9 cellular contexts compared by ENCODE assay signal in the genomic region with DNA sequence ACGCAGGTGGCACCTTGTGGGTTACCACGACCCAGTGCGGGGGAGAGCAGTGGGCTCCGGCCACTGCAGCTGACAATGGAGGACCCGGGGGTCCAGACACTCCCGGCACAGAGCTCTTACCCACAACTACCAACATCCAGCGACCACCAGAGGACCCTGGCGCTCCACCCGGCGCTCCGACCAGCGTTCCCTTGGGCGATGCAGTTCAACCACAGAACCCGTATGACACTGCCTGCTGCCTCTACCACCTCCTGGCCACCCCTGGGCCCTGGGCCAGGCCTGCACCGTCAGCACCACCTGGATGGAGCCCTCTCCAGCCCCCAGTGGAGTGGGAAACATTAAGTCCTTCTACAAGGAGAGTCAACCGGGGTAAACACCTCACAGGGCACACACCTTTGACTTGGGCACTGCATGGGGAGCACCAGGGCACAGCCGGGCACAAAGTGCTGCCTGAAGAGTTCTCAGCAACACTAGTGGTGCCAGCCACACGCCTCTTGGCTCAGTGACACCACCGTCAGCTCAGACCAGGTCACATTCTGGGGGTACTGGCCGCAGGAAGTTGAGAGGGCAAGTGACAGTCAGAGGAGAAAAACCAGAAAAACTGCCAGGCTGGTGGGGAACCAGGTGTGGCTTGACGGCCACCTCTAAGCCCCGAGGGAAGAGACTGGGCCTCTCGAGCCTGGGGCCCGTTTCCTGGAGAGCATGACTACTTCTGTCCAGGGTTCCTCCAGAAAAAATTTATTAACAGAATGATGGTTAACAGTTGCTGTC. TPM values are rescaled to one million over a fixed set of nuclear protein-coding genes. Genes with fewer than 3 reads are reported as not detected.
DNase-seq lines count a peak whose midpoint lies in the region; ATAC-seq, FAIRE-seq and TF ChIP-seq lines count a peak whose summit lies in the region.
"Had no signal": no experiment of that assay in that cellular context is flagged by ENCODE, and none has a peak within 500 bp of the region (broad histone marks: within the 10 kb centered on the region; RNA-seq: fewer than 3 reads in every experiment).

No MANE protein-coding gene starts in this region.

- no peak for TF ChIP-seq POLR2A in GM12891 (IDR thresholded peaks at IDR 0.05; ENCODE audit: low read depth, low read length)
- no peak for TF ChIP-seq POLR2A in sigmoid colon (IDR thresholded peaks at IDR 0.05)

- intact Hi-C loops in Right ventricle myocardium inferior (cut with DNase I) (loop anchor here (5.0 kb wide), 1 partner anchor 39 kb away; no protein-coding TSS in a partner anchor), sigmoid colon (cut with DNase I) (no loop called here)

- ATAC-seq in Right ventricle myocardium inferior (no peak), GM19467 (IDR thresholded peaks at IDR 0.05; ENCODE audit: unreplicated experiment) (no peak), GM21447 (IDR thresholded peaks at IDR 0.05; ENCODE audit: unreplicated experiment) (no peak), HG03354 (IDR thresholded peaks at IDR 0.05; ENCODE audit: poor library complexity, severe bottlenecking, unreplicated experiment) (no peak)

- no peaks in the 10 kb centered on the region for H3K27me3 ChIP-seq in sigmoid colon

- H3K27ac ChIP-seq in VCaP (peak overlapping the region; percentile 97), sigmoid colon (peak overlapping the region; percentile 88 to 99 (median 98))

- 51 to 65% methylated on average over 24 of the region's 24 CpGs for WGBS in sigmoid colon, 2 donors

- peak overlapping the region in 3 of 4 donors; percentile 54 to 98 (median 94) for H3K4me3 ChIP-seq in sigmoid colon

- H3K36me3 ChIP-seq in sigmoid colon = peaks cover 0 to 9% (median 0%) of the 10 kb centered on the region in 4 donors

- peak; percentile 75 for FAIRE-seq in GM12891 (lab: Jason Lieb, UNC)
- FAIRE-seq: TTC549 had no signal

- DNase-seq in GM12891 (ENCODE audit: insufficient read length, low spot score) (peak; percentile 34), Right ventricle myocardium inferior (ENCODE audit: missing footprints) (peak; percentile 63), sigmoid colon (peak; percentile 64), AML-193 (lab: John Stamatoyannopoulos, UW) (no peak)

- no peak for TF ChIP-seq EP300 in sigmoid colon (IDR thresholded peaks at IDR 0.05)

- TF ChIP-seq CTCF in VCaP (conservative IDR thresholded peaks at IDR 0.05) = no peak
- TF ChIP-seq CTCF in sigmoid colon (IDR thresholded peaks at IDR 0.05) = no peak

- H3K9me3 ChIP-seq in sigmoid colon = no peaks in the 10 kb centered on the region

- peaks cover 0 to 82% (median 77%) of the 10 kb centered on the region in 4 donors for H3K4me1 ChIP-seq in sigmoid colon

TF ChIP-seq in GM12891, 5 proteins besides CTCF, POLR2A, EP300 and RAD21:
- no peak for TF ChIP-seq SPI1 (IDR thresholded peaks at IDR 0.05; ENCODE audit: low read depth, low read length)
- no peak for TF ChIP-seq POU2F2 (IDR thresholded peaks at IDR 0.05; ENCODE audit: low read depth, low read length)
TF ChIP-seq in GM12891: peak in this region for 0.

RNA-seq across cellular contexts. Expression of gene CTBP1, which starts 2.6 kb away (rescaled TPM):
- 97.8 TPM for polyA plus RNA-seq in GM12891 (2012; ENCODE audit: low read depth, missing spikeins)
- 121 TPM for total RNA-seq in Right ventricle myocardium inferior
- total RNA-seq in sigmoid colon = 100 to 1,000 TPM in 3 of 4 donors, 10 to 100 TPM in 1; 98.9 to 160 (median 129) TPM
- 100 to 1,000 TPM in 1 of 3 donors, 10 to 100 TPM in 2; 67.9 to 162 (median 71.4) TPM for polyA plus RNA-seq in sigmoid colon

RNA-seq across cellular contexts. Expression of gene MAEA, which starts 43.4 kb away (rescaled TPM):
- 36.2 TPM for polyA plus RNA-seq in GM12891 (2012; ENCODE audit: low read depth, missing spikeins)
- total RNA-seq in Right ventricle myocardium inferior (50.4 TPM), sigmoid colon (10 to 100 TPM; 44.2 to 56.2 (median 49.6) TPM)
- 10 to 100 TPM; 51.1 to 89.8 (median 80.0) TPM for polyA plus RNA-seq in sigmoid colon

Comparison
In these comparisons a context has a peak if more than half of its experiments do, and no peak if none do; other contexts are left out.
1. DNase-seq: peak in GM12891 (single experiment), Right ventricle myocardium inferior (single experiment) and sigmoid colon (single experiment); none in AML-193 (0 of 2).